In the genomic region with DNA sequence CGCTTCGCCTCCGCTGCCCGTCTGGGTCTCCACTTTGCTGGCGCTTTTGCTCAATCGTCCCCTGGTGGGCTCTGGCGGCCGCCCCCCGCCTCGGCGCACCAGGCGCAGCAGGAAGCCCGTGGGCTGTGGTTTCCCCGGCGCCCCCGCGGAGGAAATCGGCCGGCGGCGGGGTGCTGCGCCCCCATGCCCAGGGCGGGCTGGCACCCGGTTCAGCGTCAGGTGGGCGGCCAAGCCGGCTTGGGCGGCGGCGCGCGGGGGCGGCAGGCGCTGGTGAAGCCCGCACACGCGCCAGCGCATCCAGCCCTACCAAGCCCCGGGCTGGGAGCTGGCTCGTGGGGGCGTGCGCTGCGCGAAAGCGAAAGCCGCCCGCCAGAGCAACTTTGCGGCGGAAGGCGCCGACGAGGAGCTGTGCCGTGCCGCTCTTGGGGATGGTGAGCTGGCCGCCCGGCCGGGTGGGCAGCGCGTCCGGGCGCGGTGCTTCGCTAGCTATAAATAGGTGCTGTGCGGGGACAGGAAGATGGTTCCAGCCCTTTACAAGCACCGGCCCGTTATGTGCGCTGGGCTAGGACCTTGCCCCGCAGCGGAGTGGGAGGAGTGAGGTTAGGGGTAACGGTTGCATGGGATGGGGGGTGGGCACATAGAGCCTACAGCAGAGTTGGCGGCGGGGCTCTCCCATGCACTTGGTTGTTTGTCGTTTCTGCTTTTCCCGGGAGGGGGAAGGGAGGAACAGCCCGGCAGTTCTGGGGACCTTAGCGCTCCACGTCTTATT, we compare ENCODE assay signal across 1 cellular context.
TF ChIP-seq lines count a peak whose summit lies in the region.

No MANE protein-coding gene starts in this region.

TF ChIP-seq in endothelial cell of umbilical vein, 7 proteins besides CTCF, POLR2A, EP300 and RAD21 (continued from another document):
- TF ChIP-seq, protein P1, sequence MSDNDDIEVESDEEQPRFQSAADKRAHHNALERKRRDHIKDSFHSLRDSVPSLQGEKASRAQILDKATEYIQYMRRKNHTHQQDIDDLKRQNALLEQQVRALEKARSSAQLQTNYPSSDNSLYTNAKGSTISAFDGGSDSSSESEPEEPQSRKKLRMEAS (IDR thresholded peaks at IDR 0.05; ENCODE audit: insufficient read depth, insufficient read length): no peak
- TF ChIP-seq FOS (IDR thresholded peaks at IDR 0.05; ENCODE audit: borderline replicate concordance, insufficient read depth, low read length): no peak
